ENCODE assay signal across 30 cellular contexts in the genomic region with DNA sequence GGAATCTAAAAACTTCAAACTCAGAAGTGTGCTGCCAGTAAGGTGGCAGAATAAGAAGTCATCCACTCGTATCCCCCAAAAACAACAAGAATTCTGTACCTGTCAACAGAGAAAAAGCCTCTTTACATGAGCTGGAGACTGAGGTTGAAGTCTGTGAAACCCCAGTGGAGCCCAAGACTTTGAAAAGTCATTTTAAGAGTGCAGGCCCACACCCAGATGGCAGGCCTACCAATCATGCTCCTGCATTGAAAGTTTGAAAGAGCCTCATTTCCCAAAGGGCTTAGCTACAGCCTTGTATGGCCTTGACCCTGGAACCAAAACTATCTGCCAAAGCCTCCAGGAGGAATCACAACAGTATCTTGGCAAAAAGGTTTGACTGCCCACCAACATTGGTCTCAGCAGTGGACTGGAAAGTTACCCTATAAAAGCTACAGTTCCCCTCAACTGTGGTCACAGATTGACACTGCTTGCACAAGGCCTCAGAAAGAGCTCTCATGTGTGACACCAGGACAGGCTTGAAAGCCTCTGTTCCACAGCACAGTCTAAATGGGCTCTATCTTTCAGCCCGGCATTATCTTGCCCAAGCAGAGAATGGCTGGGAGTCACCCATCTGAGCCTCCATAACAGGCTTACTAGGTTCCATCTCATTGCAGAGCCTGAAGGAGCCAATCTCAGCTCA. TPM values are rescaled to one million over a fixed set of nuclear protein-coding genes. Genes with fewer than 3 reads are reported as not detected.
"Had no signal": no experiment of that assay in that cellular context is flagged by ENCODE, and none has a peak within 500 bp of the region (broad histone marks: within the 10 kb centered on the region; RNA-seq: fewer than 3 reads in every experiment).

No MANE protein-coding gene starts in this region.

- H3K36me3 ChIP-seq: gastrocnemius medialis, lower lobe of right lung, prostate gland, right atrium auricular region, sigmoid colon, tibial artery had no signal

- H3K27me3 ChIP-seq: gastrocnemius medialis, right atrium auricular region, sigmoid colon, testis, tibial artery had no signal

- H3K36me3 Mint-ChIP-seq: stimulated activated effector memory CD8-positive, alpha-beta T cell treated with anti-CD3 and anti-CD28 coated beads, Interleukin-12 subunit alpha, Interleukin-12 subunit beta, amount 100 ng/mL, for 72 hours; type B pancreatic cell had no signal

- H3K27ac Mint-ChIP-seq: dendritic cell treated with granulocyte-macrophage colony-stimulating factor and Interleukin-4, amounts not matched to agents 40 ng/mL and 50 ng/mL, for 4 days; endodermal cell; nephron progenitor cell; stimulated activated effector memory CD8-positive, alpha-beta T cell treated with anti-CD3 and anti-CD28 coated beads, Interleukin-12 subunit alpha, Interleukin-12 subunit beta, amount 100 ng/mL, for 72 hours; type B pancreatic cell had no signal

- H3K9me3 Mint-ChIP-seq: stimulated activated effector memory CD8-positive, alpha-beta T cell treated with anti-CD3 and anti-CD28 coated beads, Interleukin-12 subunit alpha, Interleukin-12 subunit beta, amount 100 ng/mL, for 72 hours had no signal

- DNase-seq: effector CD8-positive, alpha-beta T cell; endodermal cell; foreskin fibroblast; gastrocnemius medialis; head of caudate nucleus; left ventricle myocardium superior; lower lobe of right lung; naive thymus-derived CD8-positive, alpha-beta T cell; nephron progenitor cell; nucleus accumbens; sigmoid colon; stimulated activated CD4-positive, alpha-beta T cell treated with anti-CD3 and anti-CD28 coated beads, Interleukin-2, amount 100 ng/mL, for 24 hours; stimulated activated CD4-positive, alpha-beta T cell treated with anti-CD3 and anti-CD28 coated beads, Interleukin-4, amount 100 ng/mL, for 24 hours; stimulated activated naive CD8-positive, alpha-beta T cell treated with anti-CD3 and anti-CD28 coated beads, Interleukin-15, Interleukin-2, amounts not matched to agents 100 U/mL and 50 U/mL, for 24 hours; substantia nigra; testis; tibial artery had no signal

- ATAC-seq: esophagus mucosa; gastrocnemius medialis; left ventricle myocardium superior; lower lobe of right lung; naive thymus-derived CD8-positive, alpha-beta T cell; stimulated activated effector memory CD8-positive, alpha-beta T cell treated with anti-CD3 and anti-CD28 coated beads, Interleukin-12 subunit alpha, Interleukin-12 subunit beta, amount 100 ng/mL, for 72 hours; stimulated activated naive CD8-positive, alpha-beta T cell treated with anti-CD3 and anti-CD28 coated beads, Interleukin-15, Interleukin-2, amounts not matched to agents 100 U/mL and 50 U/mL, for 24 hours had no signal

- H3K4me3 ChIP-seq: gastrocnemius medialis, lower lobe of right lung, prostate gland, right atrium auricular region, sigmoid colon, testis, tibial artery had no signal

- H3K9me3 ChIP-seq: gastrocnemius medialis, lower lobe of right lung, prostate gland, right atrium auricular region, sigmoid colon, testis, tibial artery had no signal

- H3K4me3 Mint-ChIP-seq: dendritic cell treated with granulocyte-macrophage colony-stimulating factor and Interleukin-4, amounts not matched to agents 40 ng/mL and 50 ng/mL, for 4 days; endodermal cell; nephron progenitor cell; stimulated activated effector memory CD8-positive, alpha-beta T cell treated with anti-CD3 and anti-CD28 coated beads, Interleukin-12 subunit alpha, Interleukin-12 subunit beta, amount 100 ng/mL, for 72 hours; type B pancreatic cell had no signal

- H3K27ac ChIP-seq: epithelial cell of prostate, gastrocnemius medialis, lower lobe of right lung, prostate gland, right atrium auricular region, sigmoid colon, testis, tibial artery had no signal

- H3K4me1 Mint-ChIP-seq: endodermal cell, nephron progenitor cell had no signal

- H3K4me1 ChIP-seq: gastrocnemius medialis, lower lobe of right lung, prostate gland, right atrium auricular region, sigmoid colon, testis, tibial artery had no signal

RNA-seq across cellular contexts. Expression of a gene that starts 47.7 kb away (rescaled TPM):
- total RNA-seq: endodermal cell; esophagus mucosa; glomerular endothelial cell; left ventricle myocardium superior; lower lobe of right lung; mesenteric fat pad; myocyte; naive thymus-derived CD8-positive, alpha-beta T cell; osteocyte; prostate gland; right atrium auricular region; sigmoid colon; skeletal muscle tissue; testis; urinary bladder had no signal
